In the genomic region with DNA sequence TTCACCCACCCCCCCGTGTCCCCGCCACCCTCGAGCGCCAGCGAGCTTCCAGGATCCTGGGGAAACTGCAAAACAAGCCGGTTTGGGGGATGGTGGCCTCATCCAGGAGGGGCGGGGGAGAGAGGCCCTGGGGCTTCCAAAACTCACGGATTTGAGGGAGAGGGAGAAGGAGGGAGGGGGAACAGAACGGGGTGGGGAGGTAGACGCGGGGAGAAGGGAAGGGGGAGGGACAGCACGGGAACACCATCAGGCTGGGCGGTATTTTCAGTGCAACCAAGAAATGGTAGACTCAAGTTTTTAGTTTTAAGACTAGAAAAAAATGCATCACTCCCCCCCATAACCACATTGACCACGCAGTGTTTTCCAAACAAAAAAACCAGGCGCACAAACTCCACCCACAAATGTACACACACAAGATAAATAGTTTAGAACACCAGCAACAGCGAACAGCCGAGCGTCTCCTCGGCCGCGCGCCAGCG, we compare ENCODE assay signal across 1 cellular context.
TF ChIP-seq lines count a peak whose summit lies in the region.

No MANE protein-coding gene starts in this region.

TF ChIP-seq in IMR-90, 13 proteins besides CTCF, POLR2A, EP300 and RAD21:
- TF ChIP-seq CEBPB (IDR thresholded peaks at IDR 0.05; ENCODE audit: low read depth, low read length) (no peak), ELK1 (IDR thresholded peaks at IDR 0.05; ENCODE audit: borderline replicate concordance, low read depth, low read length) (no peak), MXI1 (IDR thresholded peaks at IDR 0.05; ENCODE audit: borderline replicate concordance, low read depth, low read length) (no peak), MAFK (IDR thresholded peaks at IDR 0.05; ENCODE audit: low read depth, low read length) (no peak), FOS (IDR thresholded peaks at IDR 0.05; ENCODE audit: low read depth, low read length) (no peak), CHD1 (IDR thresholded peaks at IDR 0.05; ENCODE audit: low read depth, low read length) (no peak), NFE2L2 (IDR thresholded peaks at IDR 0.05; ENCODE audit: low read depth, low read length) (no peak), RCOR1 (IDR thresholded peaks at IDR 0.05; ENCODE audit: insufficient replicate concordance, low read length) (no peak), MAZ (IDR thresholded peaks at IDR 0.05; ENCODE audit: borderline replicate concordance, low read depth, low read length) (no peak), RFX5 (IDR thresholded peaks at IDR 0.05; ENCODE audit: low read depth, low read length) (no peak), SMC3 (IDR thresholded peaks at IDR 0.05; ENCODE audit: low read depth, low read length) (no peak), BHLHE40 (IDR thresholded peaks at IDR 0.05; ENCODE audit: low read depth, low read length) (no peak)
- TF ChIP-seq, protein P1, sequence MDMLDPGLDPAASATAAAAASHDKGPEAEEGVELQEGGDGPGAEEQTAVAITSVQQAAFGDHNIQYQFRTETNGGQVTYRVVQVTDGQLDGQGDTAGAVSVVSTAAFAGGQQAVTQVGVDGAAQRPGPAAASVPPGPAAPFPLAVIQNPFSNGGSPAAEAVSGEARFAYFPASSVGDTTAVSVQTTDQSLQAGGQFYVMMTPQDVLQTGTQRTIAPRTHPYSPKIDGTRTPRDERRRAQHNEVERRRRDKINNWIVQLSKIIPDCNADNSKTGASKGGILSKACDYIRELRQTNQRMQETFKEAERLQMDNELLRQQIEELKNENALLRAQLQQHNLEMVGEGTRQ (IDR thresholded peaks at IDR 0.05; ENCODE audit: low read depth, low read length), result no peak
TF ChIP-seq in IMR-90: peak in this region for 0.
